8 cellular contexts compared by ENCODE assay signal in the genomic region with DNA sequence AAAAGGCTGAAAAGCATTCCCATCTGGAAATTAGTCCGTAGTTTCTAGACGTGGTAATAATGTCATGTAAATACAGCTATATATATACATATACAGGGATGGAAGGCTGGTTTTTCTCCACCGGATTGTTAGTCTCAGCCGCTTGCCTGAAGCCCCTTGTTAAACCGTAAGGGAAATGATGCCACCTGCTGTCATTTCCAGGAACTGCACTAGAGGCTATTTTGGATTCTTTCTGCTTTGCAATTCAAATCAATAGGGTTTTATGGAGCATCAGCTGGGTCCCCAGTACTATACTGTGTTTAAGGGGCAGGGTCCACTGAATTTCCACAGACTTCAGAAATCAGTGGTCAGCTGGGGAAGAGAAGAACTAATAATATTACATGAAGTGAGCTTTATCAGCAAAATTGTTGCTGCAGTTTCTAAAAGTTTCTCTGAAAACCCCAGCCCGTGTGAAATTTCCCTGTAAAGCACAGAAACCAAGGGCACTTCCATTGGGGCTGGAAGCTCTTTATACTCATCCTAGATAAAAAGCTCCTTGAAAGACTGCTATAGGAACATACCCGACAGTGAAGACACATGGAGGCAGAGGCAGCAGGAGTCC. TPM values are rescaled to one million over a fixed set of nuclear protein-coding genes. Genes with fewer than 3 reads are reported as not detected.
DNase-seq lines count a peak whose midpoint lies in the region; ATAC-seq and TF ChIP-seq lines count a peak whose summit lies in the region.

No MANE protein-coding gene starts in this region.

- H3K9me3 Mint-ChIP-seq in endodermal cell, result no peaks in the 10 kb centered on the region

- no peak overlapping the region for H3K27ac Mint-ChIP-seq in endodermal cell

- intact Hi-C loops in mucosa of descending colon (cut with DNase I, micrococcal nuclease), result loop anchor here (2.0 to 5.0 kb wide), 2 partner anchors 86 to 87 kb away; no protein-coding TSS in a partner anchor

- no peak overlapping the region for H3K9ac ChIP-seq in endodermal cell (ENCODE audit: extremely low read depth, low read length, poor library complexity, severe bottlenecking)

- H3K9me3 ChIP-seq in endodermal cell (ENCODE audit: control insufficient read depth, low read length) (no peaks in the 10 kb centered on the region), mucosa of descending colon (no peaks in the 10 kb centered on the region)

- H3K27ac ChIP-seq in endodermal cell (ENCODE audit: low read depth, low read length), result no peak overlapping the region

- H3K36me3 ChIP-seq in endodermal cell (ENCODE audit: control insufficient read depth, insufficient read depth, low read length), result no peaks in the 10 kb centered on the region
- no peaks in the 10 kb centered on the region for H3K36me3 ChIP-seq in mucosa of descending colon (ENCODE audit: low read depth)

- H3K4me1 Mint-ChIP-seq in endodermal cell, result peaks cover 25% of the 10 kb centered on the region

- 28 to 39% methylated on average over 5 to 7 of the region's 7 CpGs for WGBS in endodermal cell (ENCODE audit: insufficient coverage in 1 of 2, insufficient read length in 1 of 2), 2 experiments

- no peak overlapping the region for H3K4me3 ChIP-seq in endodermal cell (ENCODE audit: low read length)
- H3K4me3 ChIP-seq in mucosa of descending colon, result no peak overlapping the region

- H3K4me1 ChIP-seq in endodermal cell (ENCODE audit: control insufficient read depth, insufficient read depth, low read length) (no peaks in the 10 kb centered on the region), mucosa of descending colon (ENCODE audit: low read depth) (peaks cover 3% of the 10 kb centered on the region)

- peak; percentile 93 for TF ChIP-seq CTCF in endodermal cell (conservative IDR thresholded peaks at IDR 0.05)
- peak; percentile 77 for TF ChIP-seq CTCF in mucosa of descending colon (IDR thresholded peaks at IDR 0.05)

- H3K27me3 Mint-ChIP-seq in endodermal cell (ENCODE audit: insufficient read depth), result no peaks in the 10 kb centered on the region

- H3K4me3 Mint-ChIP-seq in endodermal cell, result no peak overlapping the region

- ATAC-seq in mucosa of descending colon, result peak; percentile 78

- DNase-seq in NCI-H524 (lab: John Stamatoyannopoulos, UW) (peak; percentile 47 to 78), NCI-H524 treated with DMSO at 0.1 percent for 48 hours (lab: John Stamatoyannopoulos, UW) (no peak), HPDE6-E6E7 (ENCODE audit: extremely low spot score) (peak; percentile 59), NK-92 (lab: John Stamatoyannopoulos, UW; ENCODE audit: unreplicated experiment) (peak; percentile 12), endodermal cell (peak; percentile 94), mucosa of descending colon (peak in 1 of 3 donors; percentile 95)
- peak; percentile 91 for DNase-seq in activated CD8-positive, alpha-beta memory T cell treated with anti-CD3 and anti-CD28 coated beads for 24 hours
- DNase-seq in stimulated activated CD8-positive, alpha-beta memory T cell treated with anti-CD3 and anti-CD28 coated beads, Interleukin-7, amount 100 ng/mL, for 1 hour (ENCODE audit: low read depth in 2 of 2), result peak; percentile 63 to 73

- H3K27me3 ChIP-seq in endodermal cell (ENCODE audit: control insufficient read depth, insufficient read depth, low read length, poor library complexity, severe bottlenecking), result no peaks in the 10 kb centered on the region

- H3K36me3 Mint-ChIP-seq in endodermal cell (ENCODE audit: low read depth), result no peaks in the 10 kb centered on the region

RNA-seq across cellular contexts. Expression of a gene that starts 33.8 kb away (rescaled TPM):
- 100 to 1,000 TPM; 111 to 114 TPM for total RNA-seq in endodermal cell
- polyA plus RNA-seq in endodermal cell (2013, experiment 1 of 2), result 72.9 TPM
- polyA plus RNA-seq in endodermal cell (2013, experiment 2 of 2), result 82.6 TPM
- total RNA-seq in mucosa of descending colon, result 100 to 1,000 TPM in 2 of 3 donors, 10 to 100 TPM in 1; 95.6 to 117 (median 103) TPM

RNA-seq across cellular contexts. Expression of a gene that starts 58.0 kb away (rescaled TPM):
- total RNA-seq in endodermal cell (under 1 TPM; 0.11 to 0.29 TPM), mucosa of descending colon (10 to 100 TPM in 1 of 3 donors, 1 to 10 TPM in 2; 3.9 to 10.8 (median 8.4) TPM)
- polyA plus RNA-seq in endodermal cell (2013, experiment 1 of 2), result 0.61 TPM
- 0.37 TPM for polyA plus RNA-seq in endodermal cell (2013, experiment 2 of 2)
